15 cellular contexts compared by ENCODE assay signal in genomic region chr2:222434204-222434603, GRCh38. TPM values are rescaled to one million over a fixed set of nuclear protein-coding genes. Genes with fewer than 3 reads are reported as not detected.
DNase-seq lines count a peak whose midpoint lies in the region; ATAC-seq and TF ChIP-seq lines count a peak whose summit lies in the region.
"Had no signal": no experiment of that assay in that cellular context is flagged by ENCODE, and none has a peak within 500 bp of the region (broad histone marks: within the 10 kb centered on the region; RNA-seq: fewer than 3 reads in every experiment).

No MANE protein-coding gene starts in this region.

- peaks cover 0 to 15% (median 2%) of the 10 kb centered on the region in 4 donors for H3K4me1 ChIP-seq in stomach
- H3K4me1 ChIP-seq: Caco-2, gastroesophageal sphincter had no signal

- no peak for TF ChIP-seq POLR2A in stomach (IDR thresholded peaks at IDR 0.05)

- intact Hi-C loops in stomach (cut with DNase I; ENCODE audit: low total_unique reads) = no loop called here

- H3K27me3 ChIP-seq in stomach = no peaks in the 10 kb centered on the region
- H3K27me3 ChIP-seq: gastroesophageal sphincter had no signal

- no peak overlapping the region for H3K4me3 ChIP-seq in stomach
- H3K4me3 ChIP-seq: gastroesophageal sphincter had no signal

- no peaks in the 10 kb centered on the region for H3K9me3 ChIP-seq in stomach
- H3K9me3 ChIP-seq: Caco-2, gastroesophageal sphincter had no signal

- no peak for TF ChIP-seq EP300 in stomach (IDR thresholded peaks at IDR 0.05)

- ATAC-seq in GM19351 (IDR thresholded peaks at IDR 0.05; ENCODE audit: unreplicated experiment) (peak; percentile 66), HG02759 (IDR thresholded peaks at IDR 0.05; ENCODE audit: unreplicated experiment) (peak; percentile 41), HG03442 (IDR thresholded peaks at IDR 0.05; ENCODE audit: unreplicated experiment) (peak; percentile 64)
- ATAC-seq: gastroesophageal sphincter had no signal

- no peak for TF ChIP-seq CTCF in stomach (IDR thresholded peaks at IDR 0.05)

- DNase-seq in stomach = no peak
- no peak for DNase-seq in activated CD4-positive, alpha-beta T cell treated with anti-CD3 and anti-CD28 coated beads, Interleukin-2, amount 50 U/mL, for 48 hours
- no peak for DNase-seq in SIG-M5 treated with dmso at 0.1 percent for 504 hours (lab: John Stamatoyannopoulos, UW; ENCODE audit: unreplicated experiment)
- DNase-seq in NCI-H1105 (lab: John Stamatoyannopoulos, UW) = no peak
- no peak for DNase-seq in activated gamma-delta T cell treated with Interleukin-2 at 50 U/mL for 16 hours
- DNase-seq: activated naive CD4-positive, alpha-beta T cell treated with anti-CD3 and anti-CD28 coated beads for 36 hours; Caco-2; NCI-H2171; retina; RPMI8226 had no signal

- no peaks in the 10 kb centered on the region for H3K36me3 ChIP-seq in stomach
- H3K36me3 ChIP-seq: gastroesophageal sphincter had no signal

- peak overlapping the region; percentile 52 to 88 (median 69) for H3K27ac ChIP-seq in stomach
- H3K27ac ChIP-seq: gastroesophageal sphincter had no signal

- WGBS in stomach, 5 donors = 41 to 57% (median 55%) methylated on average over 4 of the region's 4 CpGs

RNA-seq across cellular contexts. Expression of gene SGPP2, which starts 9.9 kb away (rescaled TPM):
- total RNA-seq in stomach = 10 to 100 TPM; 18.2 to 50.4 (median 27.4) TPM
- polyA plus RNA-seq in stomach = 1 to 10 TPM; 1.7 to 3.9 (median 2.3) TPM
- total RNA-seq: Caco-2, lung microvascular endothelial cell had no signal
